8 cellular contexts compared by ENCODE assay signal in the genomic region with DNA sequence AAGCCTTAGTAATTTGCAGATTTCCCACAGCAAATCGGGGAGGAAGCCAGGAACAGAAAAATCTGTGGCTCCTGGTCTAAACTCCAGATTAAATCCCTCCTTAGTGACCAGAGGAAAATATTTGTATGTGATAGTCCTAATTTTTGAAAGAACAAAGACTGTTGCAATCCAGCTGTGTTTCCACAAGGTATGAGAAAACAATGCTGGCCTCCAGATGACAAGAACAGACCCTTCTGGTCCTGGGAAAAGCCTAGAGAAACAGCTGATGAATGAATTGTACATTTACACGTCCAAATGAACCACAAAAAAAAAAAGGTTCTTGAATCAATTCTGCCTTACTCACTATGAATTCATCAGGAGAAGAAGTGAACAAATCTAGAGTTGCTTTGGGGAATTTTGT.
DNase-seq lines count a peak whose midpoint lies in the region; ATAC-seq and TF ChIP-seq lines count a peak whose summit lies in the region.

No MANE protein-coding gene starts in this region.

- peak overlapping the region; percentile 93 for H3K4me3 Mint-ChIP-seq in activated CD4-positive, alpha-beta T cell treated with anti-CD3 and anti-CD28 coated beads, Interleukin-2, amount 10 ng/mL, durations not matched to agents 24 days and 14 days
- H3K4me3 Mint-ChIP-seq in activated naive CD8-positive, alpha-beta T cell treated with anti-CD3 and anti-CD28 coated beads, Interleukin-2, amount 50 U/mL, for 24 hours: peak overlapping the region; percentile 95

- no peaks in the 10 kb centered on the region for H3K9me3 Mint-ChIP-seq in activated CD4-positive, alpha-beta T cell treated with anti-CD3 and anti-CD28 coated beads, Interleukin-2, amount 10 ng/mL, durations not matched to agents 24 days and 14 days
- H3K9me3 Mint-ChIP-seq in activated naive CD8-positive, alpha-beta T cell treated with anti-CD3 and anti-CD28 coated beads, Interleukin-2, amount 50 U/mL, for 24 hours: no peaks in the 10 kb centered on the region

- TF ChIP-seq CTCF in left lung (IDR thresholded peaks at IDR 0.05) (no peak), thyroid gland (IDR thresholded peaks at IDR 0.05) (no peak)

- peak overlapping the region; percentile 99 for H3K27ac Mint-ChIP-seq in activated CD4-positive, alpha-beta T cell treated with anti-CD3 and anti-CD28 coated beads, Interleukin-2, amount 10 ng/mL, durations not matched to agents 24 days and 14 days
- H3K27ac Mint-ChIP-seq in activated naive CD8-positive, alpha-beta T cell treated with anti-CD3 and anti-CD28 coated beads, Interleukin-2, amount 50 U/mL, for 24 hours: peak overlapping the region; percentile 100

- H3K27me3 ChIP-seq in left lung (no peaks in the 10 kb centered on the region), thyroid gland (no peaks in the 10 kb centered on the region)

- no peaks in the 10 kb centered on the region for H3K36me3 ChIP-seq in left lung
- H3K36me3 ChIP-seq in thyroid gland: no peaks in the 10 kb centered on the region

- DNase-seq in activated CD4-positive, alpha-beta T cell treated with anti-CD3 and anti-CD28 coated beads, Interleukin-2, amount 10 ng/mL, durations not matched to agents 24 days and 14 days: peak; percentile 61
- no peak for DNase-seq in activated CD4-positive, alpha-beta T cell treated with anti-CD3 and anti-CD28 coated beads, Interleukin-2, amount 50 U/mL, for 48 hours
- DNase-seq in activated naive CD8-positive, alpha-beta T cell treated with anti-CD3 and anti-CD28 coated beads, Interleukin-2, amount 50 U/mL, for 24 hours: no peak
- no peak for DNase-seq in left lung
- DNase-seq in thyroid gland: no peak
- no peak for DNase-seq in A172 (ENCODE audit: low spot score)
- DNase-seq in DMS153 (lab: John Stamatoyannopoulos, UW): no peak
- DNase-seq in H4 (ENCODE audit: low spot score): no peak

- TF ChIP-seq POLR2A in thyroid gland (IDR thresholded peaks at IDR 0.05): no peak

- H3K27ac ChIP-seq in left lung (peak overlapping the region; percentile 95 to 96), thyroid gland (peak overlapping the region in 2 of 3 donors; percentile 62 to 89)

- H3K9me3 ChIP-seq in left lung: no peaks in the 10 kb centered on the region
- no peaks in the 10 kb centered on the region for H3K9me3 ChIP-seq in thyroid gland

- H3K4me1 Mint-ChIP-seq in activated CD4-positive, alpha-beta T cell treated with anti-CD3 and anti-CD28 coated beads, Interleukin-2, amount 10 ng/mL, durations not matched to agents 24 days and 14 days: peaks cover 55% of the 10 kb centered on the region
- H3K4me1 Mint-ChIP-seq in activated naive CD8-positive, alpha-beta T cell treated with anti-CD3 and anti-CD28 coated beads, Interleukin-2, amount 50 U/mL, for 24 hours: peaks cover 59% of the 10 kb centered on the region

- peaks cover 31% of the 10 kb centered on the region for H3K36me3 Mint-ChIP-seq in activated CD4-positive, alpha-beta T cell treated with anti-CD3 and anti-CD28 coated beads, Interleukin-2, amount 10 ng/mL, durations not matched to agents 24 days and 14 days (ENCODE audit: low read depth)
- H3K36me3 Mint-ChIP-seq in activated naive CD8-positive, alpha-beta T cell treated with anti-CD3 and anti-CD28 coated beads, Interleukin-2, amount 50 U/mL, for 24 hours (ENCODE audit: low read depth): peaks cover 29% of the 10 kb centered on the region

- no peak for ATAC-seq in activated naive CD8-positive, alpha-beta T cell treated with anti-CD3 and anti-CD28 coated beads, Interleukin-2, amount 50 U/mL, for 24 hours
- ATAC-seq in left lung: no peak

- no peaks in the 10 kb centered on the region for H3K27me3 Mint-ChIP-seq in activated CD4-positive, alpha-beta T cell treated with anti-CD3 and anti-CD28 coated beads, Interleukin-2, amount 10 ng/mL, durations not matched to agents 24 days and 14 days
- H3K27me3 Mint-ChIP-seq in activated naive CD8-positive, alpha-beta T cell treated with anti-CD3 and anti-CD28 coated beads, Interleukin-2, amount 50 U/mL, for 24 hours: no peaks in the 10 kb centered on the region

- WGBS in thyroid gland, 2 donors: 56 to 76% methylated on average over 2 of the region's 2 CpGs

- intact Hi-C loops in activated CD4-positive, alpha-beta T cell treated with anti-CD3 and anti-CD28 coated beads, Interleukin-2, amount 10 ng/mL, durations not matched to agents 24 days and 14 days (cut with micrococcal nuclease): loop anchor here (1.0 to 10.0 kb wide), 10 partner anchors 17 to 1111 kb away; partner anchors contain the start of gene FLI1
- intact Hi-C loops in left lung (cut with DNase I): no loop called here
- intact Hi-C loops in thyroid gland (cut with DNase I): no loop called here

- H3K4me1 ChIP-seq in left lung (peaks cover 12 to 68% of the 10 kb centered on the region in 2 donors), thyroid gland (peaks cover 5 to 28% of the 10 kb centered on the region in 2 donors)

- H3K4me3 ChIP-seq in left lung: no peak overlapping the region
- H3K4me3 ChIP-seq in thyroid gland (replicated peaks in 1 of 3): no peak overlapping the region
